In genomic region chr17:69607162-69607834, GRCh38 we compare ENCODE assay signal across 9 cellular contexts.
DNase-seq lines count a peak whose midpoint lies in the region; ATAC-seq and TF ChIP-seq lines count a peak whose summit lies in the region.
"Had no signal": no experiment of that assay in that cellular context is flagged by ENCODE, and none has a peak within 500 bp of the region (broad histone marks: within the 10 kb centered on the region; RNA-seq: fewer than 3 reads in every experiment).

No MANE protein-coding gene starts in this region.

- peaks cover 9% of the 10 kb centered on the region for H3K4me1 Mint-ChIP-seq in endodermal cell

- H3K4me3 Mint-ChIP-seq in endodermal cell, result no peak overlapping the region
- H3K4me3 Mint-ChIP-seq: T-cell had no signal

- peaks cover 2% of the 10 kb centered on the region for H3K27me3 Mint-ChIP-seq in endodermal cell (ENCODE audit: insufficient read depth)

- H3K4me1 ChIP-seq in endodermal cell (ENCODE audit: control insufficient read depth, insufficient read depth, low read length) (no peaks in the 10 kb centered on the region), testis (peaks cover 20% of the 10 kb centered on the region)

- H3K4me3 ChIP-seq in endodermal cell (ENCODE audit: low read length), result no peak overlapping the region
- no peak overlapping the region for H3K4me3 ChIP-seq in testis

- TF ChIP-seq CTCF in endodermal cell (conservative IDR thresholded peaks at IDR 0.05) (peak; percentile 97), testis (IDR thresholded peaks at IDR 0.05) (peak; percentile 87 to 95 (median 87))

- H3K27me3 ChIP-seq in endodermal cell (ENCODE audit: control insufficient read depth, insufficient read depth, low read length, poor library complexity, severe bottlenecking) (no peaks in the 10 kb centered on the region), testis (no peaks in the 10 kb centered on the region)

- ATAC-seq in GM18498 (IDR thresholded peaks at IDR 0.05; ENCODE audit: unreplicated experiment) (peak; percentile 94), HG02798 (IDR thresholded peaks at IDR 0.05; ENCODE audit: poor library complexity, unreplicated experiment) (peak; percentile 90)
- ATAC-seq: T-cell had no signal

- H3K36me3 Mint-ChIP-seq in endodermal cell (ENCODE audit: low read depth), result no peaks in the 10 kb centered on the region
- H3K36me3 Mint-ChIP-seq: T-cell had no signal

- H3K36me3 ChIP-seq in endodermal cell (ENCODE audit: control insufficient read depth, insufficient read depth, low read length) (no peaks in the 10 kb centered on the region), testis (ENCODE audit: low read depth, missing control alignments) (no peaks in the 10 kb centered on the region)

- no peak for TF ChIP-seq POLR2A in testis (IDR thresholded peaks at IDR 0.05)

- intact Hi-C loops in testis (cut with DNase I; ENCODE audit: low total_unique reads), result no loop called here

- H3K9me3 ChIP-seq in endodermal cell (ENCODE audit: control insufficient read depth, low read length) (no peaks in the 10 kb centered on the region), testis (no peaks in the 10 kb centered on the region)

- H3K9me3 Mint-ChIP-seq in endodermal cell, result peaks cover 3% of the 10 kb centered on the region
- H3K9me3 Mint-ChIP-seq: T-cell had no signal

- in situ Hi-C loops in SK-MEL-5 (cut with HindIII; ENCODE audit: low pct_unique_long_range_greater_than_20kb, low sequenced_read_pairs), result no loop called here

- H3K27ac Mint-ChIP-seq in endodermal cell, result no peak overlapping the region
- H3K27ac Mint-ChIP-seq: T-cell had no signal

- peak overlapping the region; percentile 50 for H3K27ac ChIP-seq in endodermal cell (ENCODE audit: low read depth, low read length)
- H3K27ac ChIP-seq in testis, result peak overlapping the region; percentile 3 to 36

- WGBS in endodermal cell (ENCODE audit: insufficient coverage in 1 of 2, insufficient read length in 1 of 2), 2 experiments, result 42 to 45% methylated on average over 3 to 6 of the region's 6 CpGs
- 13 to 18% methylated on average over 6 of the region's 6 CpGs for WGBS in testis, 2 donors

- DNase-seq in AG08395 (ENCODE audit: low spot score) (peak; percentile 67), NCI-H1092 (lab: John Stamatoyannopoulos, UW) (peak; percentile 45), SK-MEL-5 (ENCODE audit: low read depth, low spot score) (peak; percentile 92), endodermal cell (peak; percentile 89), medulla oblongata (ENCODE audit: extremely low spot score) (peak; percentile 91), testis (peak; percentile 86)

- no peak overlapping the region for H3K9ac ChIP-seq in endodermal cell (ENCODE audit: extremely low read depth, low read length, poor library complexity, severe bottlenecking)
